Comparison of ENCODE assay signal across 20 cellular contexts in genomic region chr17:10610821-10611323, GRCh38.
"Had no signal": no experiment of that assay in that cellular context is flagged by ENCODE, and none has a peak within 500 bp of the region (broad histone marks: within the 10 kb centered on the region; RNA-seq: fewer than 3 reads in every experiment).

No MANE protein-coding gene starts in this region.

- H3K9me3 Mint-ChIP-seq: naive thymus-derived CD4-positive, alpha-beta T cell had no signal

- H3K4me3 Mint-ChIP-seq: naive thymus-derived CD4-positive, alpha-beta T cell; nephron progenitor cell had no signal

- ATAC-seq: esophagus mucosa; left cardiac atrium; naive thymus-derived CD4-positive, alpha-beta T cell had no signal

- H3K9ac ChIP-seq: parathyroid adenoma had no signal

- H3K27me3 ChIP-seq: dorsolateral prefrontal cortex, right atrium auricular region, sigmoid colon, stomach had no signal

- H3K4me3 ChIP-seq: dorsolateral prefrontal cortex, right atrium auricular region, sigmoid colon, stomach, thoracic aorta had no signal

- H3K9me3 ChIP-seq: right atrium auricular region, sigmoid colon, stomach, thoracic aorta had no signal

- H3K4me1 Mint-ChIP-seq: naive thymus-derived CD4-positive, alpha-beta T cell had no signal

- H3K27ac Mint-ChIP-seq: naive thymus-derived CD4-positive, alpha-beta T cell; nephron progenitor cell had no signal

- H3K27ac ChIP-seq: dorsolateral prefrontal cortex, parathyroid adenoma, right atrium auricular region, sigmoid colon, stomach, thoracic aorta had no signal

- DNase-seq: cortex of kidney; dorsolateral prefrontal cortex; effector CD8-positive, alpha-beta T cell; glutamatergic neuron; islet precursor cell; left cardiac atrium; mesendoderm; naive thymus-derived CD4-positive, alpha-beta T cell; nephron progenitor cell; sigmoid colon; small intestine; stimulated activated CD4-positive, alpha-beta T cell treated with anti-CD3 and anti-CD28 coated beads, Interleukin-12 subunit alpha, Interleukin-12 subunit beta, amount 100 ng/mL, for 4 hours; stimulated activated naive CD4-positive, alpha-beta T cell; stomach; substantia nigra; trophoblast cell had no signal

- H3K4me1 ChIP-seq: parathyroid adenoma, stomach had no signal

- H3K36me3 ChIP-seq: right atrium auricular region, sigmoid colon, stomach, thoracic aorta had no signal

- H3K36me3 Mint-ChIP-seq: naive thymus-derived CD4-positive, alpha-beta T cell had no signal
